1 cellular context compared by ENCODE assay signal in genomic region chr5:90386099-90386710, GRCh38.
TF ChIP-seq lines count a peak whose summit lies in the region.

No MANE protein-coding gene starts in this region.

TF ChIP-seq in K562, 482 proteins besides CTCF, POLR2A, EP300 and RAD21 (continued from another document):
- TF ChIP-seq POLR3G (IDR thresholded peaks at IDR 0.05; ENCODE audit: extremely low read depth, insufficient read length, insufficient replicate concordance) (no peak), ZFP1 (CRISPR knock-in tag; IDR thresholded peaks at IDR 0.05) (no peak), XRCC4 (IDR thresholded peaks at IDR 0.05; ENCODE audit: extremely low read depth, insufficient read depth, insufficient read length) (no peak), HINFP (tag; conservative IDR thresholded peaks at IDR 0.05; ENCODE audit: low read depth) (no peak)
